Comparison of ENCODE assay signal across 14 cellular contexts in genomic region chr7:15684834-15685233, GRCh38. TPM values are rescaled to one million over a fixed set of nuclear protein-coding genes. Genes with fewer than 3 reads are reported as not detected.
DNase-seq lines count a peak whose midpoint lies in the region; ATAC-seq and TF ChIP-seq lines count a peak whose summit lies in the region.
"Had no signal": no experiment of that assay in that cellular context is flagged by ENCODE, and none has a peak within 500 bp of the region (broad histone marks: within the 10 kb centered on the region; RNA-seq: fewer than 3 reads in every experiment).

No MANE protein-coding gene starts in this region.

- H3K27ac ChIP-seq in HUES64 (ENCODE audit: low read depth, low read length): no peak overlapping the region
- peak overlapping the region; percentile 75 for H3K27ac ChIP-seq in suprapubic skin
- H3K27ac ChIP-seq: prostate gland had no signal

- no peaks in the 10 kb centered on the region for H3K36me3 ChIP-seq in HUES64 (ENCODE audit: insufficient read depth, low read length)
- H3K36me3 ChIP-seq in suprapubic skin: no peaks in the 10 kb centered on the region
- H3K36me3 ChIP-seq: prostate gland had no signal

- H3K4me1 ChIP-seq in HUES64 (ENCODE audit: insufficient read depth, low read length): peaks cover 24% of the 10 kb centered on the region
- H3K4me1 ChIP-seq in suprapubic skin: peaks cover 12% of the 10 kb centered on the region
- H3K4me1 ChIP-seq: prostate gland had no signal

- H3K9me3 ChIP-seq in HUES64 (ENCODE audit: insufficient read depth, low read depth, low read length) (no peaks in the 10 kb centered on the region), suprapubic skin (no peaks in the 10 kb centered on the region)
- H3K9me3 ChIP-seq: prostate gland had no signal

- intact Hi-C loops in head of caudate nucleus (cut with DNase I): no loop called here

- peaks cover 11% of the 10 kb centered on the region for H3K27me3 Mint-ChIP-seq in chondrocyte (ENCODE audit: low read depth)

- H3K27ac Mint-ChIP-seq in chondrocyte (ENCODE audit: unreplicated experiment): peak overlapping the region; percentile 96
- H3K27ac Mint-ChIP-seq: activated CD4-positive, alpha-beta memory T cell treated with anti-CD3 and anti-CD28 coated beads, Interleukin-2, amount 10 ng/mL, durations not matched to agents 7 days and 5 days; activated naive CD8-positive, alpha-beta T cell treated with anti-CD3 and anti-CD28 coated beads, Interleukin-2, amount 10 ng/mL, durations not matched to agents 7 days and 5 days had no signal

- TF ChIP-seq EP300 in suprapubic skin (IDR thresholded peaks at IDR 0.05): no peak

- no peak for TF ChIP-seq POLR2A in suprapubic skin (IDR thresholded peaks at IDR 0.05)

- ATAC-seq in left lobe of liver (peak; percentile 26), HG03439 (IDR thresholded peaks at IDR 0.05; ENCODE audit: unreplicated experiment) (no peak), HG03135 (IDR thresholded peaks at IDR 0.05; ENCODE audit: unreplicated experiment) (no peak)

- H3K27me3 ChIP-seq in HUES64 (ENCODE audit: insufficient read depth, low read length) (peaks cover 83% of the 10 kb centered on the region), suprapubic skin (peaks cover 35% of the 10 kb centered on the region)

- TF ChIP-seq CTCF in chondrocyte (IDR thresholded peaks at IDR 0.05): peak; percentile 46
- TF ChIP-seq CTCF in suprapubic skin (IDR thresholded peaks at IDR 0.05): no peak

- H3K4me3 Mint-ChIP-seq in chondrocyte (ENCODE audit: unreplicated experiment): peak overlapping the region; percentile 85
- H3K4me3 Mint-ChIP-seq: activated CD4-positive, alpha-beta memory T cell treated with anti-CD3 and anti-CD28 coated beads, Interleukin-2, amount 10 ng/mL, durations not matched to agents 7 days and 5 days; activated naive CD8-positive, alpha-beta T cell treated with anti-CD3 and anti-CD28 coated beads, Interleukin-2, amount 10 ng/mL, durations not matched to agents 7 days and 5 days had no signal

- H3K4me1 Mint-ChIP-seq in chondrocyte (ENCODE audit: low read depth): peaks cover 49% of the 10 kb centered on the region
- H3K4me1 Mint-ChIP-seq: activated CD4-positive, alpha-beta memory T cell treated with anti-CD3 and anti-CD28 coated beads, Interleukin-2, amount 10 ng/mL, durations not matched to agents 7 days and 5 days; activated naive CD8-positive, alpha-beta T cell treated with anti-CD3 and anti-CD28 coated beads, Interleukin-2, amount 10 ng/mL, durations not matched to agents 7 days and 5 days had no signal

- H3K4me3 ChIP-seq in HUES64 (ENCODE audit: low read length) (peak overlapping the region; percentile 65), suprapubic skin (peak overlapping the region; percentile 50)

- WGBS in HUES64: 22% methylated on average over 8 of the region's 9 CpGs
- WGBS in suprapubic skin: 10% methylated on average over 9 of the region's 9 CpGs

- DNase-seq in chondrocyte (ENCODE audit: low spot score) (no peak), left lobe of liver (ENCODE audit: low spot score) (no peak), suprapubic skin (ENCODE audit: low spot score in 2 of 2) (no peak), SK-N-DZ (ENCODE audit: low spot score) (no peak), head of caudate nucleus (no peak)
- DNase-seq: activated CD4-positive, alpha-beta memory T cell treated with anti-CD3 and anti-CD28 coated beads, Interleukin-2, amount 10 ng/mL, durations not matched to agents 7 days and 5 days; activated naive CD8-positive, alpha-beta T cell treated with anti-CD3 and anti-CD28 coated beads, Interleukin-2, amount 10 ng/mL, durations not matched to agents 7 days and 5 days; DMS79; Karpas-422; NCI-H526 had no signal

- H3K9me3 Mint-ChIP-seq in chondrocyte (ENCODE audit: low read depth): no peaks in the 10 kb centered on the region
- H3K9me3 Mint-ChIP-seq: activated CD4-positive, alpha-beta memory T cell treated with anti-CD3 and anti-CD28 coated beads, Interleukin-2, amount 10 ng/mL, durations not matched to agents 7 days and 5 days; activated naive CD8-positive, alpha-beta T cell treated with anti-CD3 and anti-CD28 coated beads, Interleukin-2, amount 10 ng/mL, durations not matched to agents 7 days and 5 days had no signal

- no peaks in the 10 kb centered on the region for H3K36me3 Mint-ChIP-seq in chondrocyte (ENCODE audit: low read depth)
- H3K36me3 Mint-ChIP-seq: activated naive CD8-positive, alpha-beta T cell treated with anti-CD3 and anti-CD28 coated beads, Interleukin-2, amount 10 ng/mL, durations not matched to agents 7 days and 5 days had no signal

- H3K9ac ChIP-seq in HUES64 (ENCODE audit: low read depth, low read length): no peak overlapping the region

RNA-seq across cellular contexts. Expression of gene MEOX2, which starts 1.6 kb away (rescaled TPM):
- polyA plus RNA-seq in HUES64 (2013, experiment 1 of 2): 0.10 TPM
- polyA plus RNA-seq in HUES64 (2013, experiment 2 of 2): 0.13 TPM
- 8.4 to 20.0 TPM (median 8.9 TPM) in 3 replicates for total RNA-seq in chondrocyte
- total RNA-seq in left lobe of liver: 0.18 TPM
- 1 to 10 TPM; 1.0 to 8.9 (median 3.0) TPM for total RNA-seq in suprapubic skin
- not detected in 2 replicates for polyA plus RNA-seq in SK-N-DZ (2014; cell fraction: cytosol; rRNA removed)
- not detected in 2 replicates for polyA plus RNA-seq in SK-N-DZ (2014; cell fraction: nucleus; rRNA removed)
- total RNA-seq: activated CD4-positive, alpha-beta memory T cell treated with anti-CD3 and anti-CD28 coated beads, Interleukin-2, amount 10 ng/mL, durations not matched to agents 7 days and 5 days; activated naive CD8-positive, alpha-beta T cell treated with anti-CD3 and anti-CD28 coated beads, Interleukin-2, amount 10 ng/mL, durations not matched to agents 7 days and 5 days had no signal
